ENCODE assay signal across 1 cellular context in genomic region chr16:50323335-50324011, GRCh38.
TF ChIP-seq lines count a peak whose summit lies in the region.

No MANE protein-coding gene starts in this region.

TF ChIP-seq in GM12878, 131 proteins besides CTCF, POLR2A, EP300 and RAD21 (continued from another document):
- TF ChIP-seq SKIL (IDR thresholded peaks at IDR 0.05; ENCODE audit: low read depth, poor library complexity, severe bottlenecking): no peak
- TF ChIP-seq TCF12 (IDR thresholded peaks at IDR 0.05; ENCODE audit: low read depth, low read length): no peak
- TF ChIP-seq SMAD1 (IDR thresholded peaks at IDR 0.05; ENCODE audit: low read depth, partially characterized antibody): no peak
- TF ChIP-seq MTA2 (IDR thresholded peaks at IDR 0.05; ENCODE audit: low read depth): no peak
- TF ChIP-seq ZNF622 (IDR thresholded peaks at IDR 0.05): no peak
- no peak for TF ChIP-seq E2F4 (IDR thresholded peaks at IDR 0.05; ENCODE audit: low read depth, low read length)
- TF ChIP-seq MXI1 (IDR thresholded peaks at IDR 0.05; ENCODE audit: low read depth, low read length): no peak
- TF ChIP-seq ASH2L (IDR thresholded peaks at IDR 0.05; ENCODE audit: borderline replicate concordance, low read depth): no peak
- no peak for TF ChIP-seq PML (IDR thresholded peaks at IDR 0.05; ENCODE audit: low read length)
- no peak for TF ChIP-seq MEF2A (IDR thresholded peaks at IDR 0.05; ENCODE audit: insufficient read depth, low read depth, low read length)
TF ChIP-seq in GM12878: peak in this region for 0.
